ENCODE assay signal across 7 cellular contexts in the genomic region with DNA sequence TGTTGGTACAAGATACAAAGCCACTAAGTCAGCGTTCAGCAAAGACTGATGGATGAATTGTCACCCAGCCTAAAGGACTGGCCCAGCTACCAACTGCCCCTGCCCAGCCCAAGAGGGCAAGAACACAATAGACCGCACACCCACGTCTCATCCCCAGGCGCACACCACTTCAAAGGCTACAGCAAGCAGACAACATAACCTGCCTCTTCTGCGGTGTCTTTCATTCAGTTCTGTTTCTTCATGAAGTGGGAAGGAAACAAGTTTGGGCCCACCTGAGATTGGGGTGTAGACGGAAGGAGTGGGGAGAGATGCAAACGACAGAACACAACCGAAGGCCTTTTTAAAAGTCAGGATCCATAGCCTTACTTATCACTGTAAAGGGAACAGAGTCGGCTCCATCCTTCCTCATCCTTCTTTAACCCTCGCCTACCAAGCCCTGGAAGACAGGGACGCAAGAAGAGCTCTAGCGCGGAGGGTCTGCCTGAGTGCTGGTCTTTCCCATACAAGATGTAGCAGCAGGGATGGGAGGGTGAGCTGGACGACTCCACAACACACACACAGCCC. TPM values are rescaled to one million over a fixed set of nuclear protein-coding genes. Genes with fewer than 3 reads are reported as not detected.
A peak's percentile ranks its signal among the peaks of the same experiment; 100 is the strongest.
DNase-seq lines count a peak whose midpoint lies in the region; ATAC-seq and TF ChIP-seq lines count a peak whose summit lies in the region.

No MANE protein-coding gene starts in this region.

- WGBS in heart right ventricle, 2 donors = 2 to 4% methylated on average over 14 of the region's 14 CpGs

- H3K4me3 Mint-ChIP-seq in progenitor cell of endocrine pancreas (ENCODE audit: low read depth) = peak overlapping the region; percentile 91

- H3K4me1 Mint-ChIP-seq in progenitor cell of endocrine pancreas (ENCODE audit: low read depth) = peaks cover 36% of the 10 kb centered on the region

- peak overlapping the region; percentile 93 to 98 (median 96) for H3K27ac ChIP-seq in heart right ventricle

- H3K27ac Mint-ChIP-seq in progenitor cell of endocrine pancreas = peak overlapping the region; percentile 98

- intact Hi-C loops in heart right ventricle (cut with DNase I) = loop anchor here in 5 of 10 donors (2.0 to 10.0 kb wide), 5 partner anchors 32 to 862 kb away; a partner anchor contains a TSS

- no peaks in the 10 kb centered on the region for H3K9me3 Mint-ChIP-seq in progenitor cell of endocrine pancreas (ENCODE audit: low read depth)

- in situ Hi-C loops in GM13977 (cut with MboI; ENCODE audit: low pct_unique_long_range_greater_than_20kb, low sequenced_read_pairs, unreplicated experiment) = no loop called here

- H3K4me3 ChIP-seq in heart right ventricle = peak overlapping the region; percentile 50 to 95 (median 84)

- TF ChIP-seq CTCF in GM13977 (IDR thresholded peaks at IDR 0.05; ENCODE audit: extremely low read depth, insufficient read depth, missing control alignments) (no peak), heart right ventricle (IDR thresholded peaks at IDR 0.05) (no peak), progenitor cell of endocrine pancreas (IDR thresholded peaks at IDR 0.05; ENCODE audit: unreplicated experiment) (no peak)

- H3K36me3 Mint-ChIP-seq in progenitor cell of endocrine pancreas (ENCODE audit: insufficient read depth) = no peaks in the 10 kb centered on the region

- no peaks in the 10 kb centered on the region for H3K27me3 Mint-ChIP-seq in progenitor cell of endocrine pancreas

- no peaks in the 10 kb centered on the region for H3K36me3 ChIP-seq in heart right ventricle

- no peaks in the 10 kb centered on the region for H3K9me3 ChIP-seq in heart right ventricle

- peaks cover 17 to 78% (median 61%) of the 10 kb centered on the region in 9 donors for H3K4me1 ChIP-seq in heart right ventricle

- peak; percentile 34 for DNase-seq in GM13977 (ENCODE audit: low spot score)
- DNase-seq in NCI-H524 treated with DMSO at 0.1 percent for 48 hours (lab: John Stamatoyannopoulos, UW) = peak; percentile 20
- peak in 3 of 4 experiments; percentile 5 to 14 (median 9) for DNase-seq in activated naive CD4-positive, alpha-beta T cell (lab: John Stamatoyannopoulos, UW)
- DNase-seq in heart right ventricle = no peak
- no peak for DNase-seq in progenitor cell of endocrine pancreas (ENCODE audit: low spot score, unreplicated experiment)
- no peak for DNase-seq in NOMO-1 (lab: John Stamatoyannopoulos, UW; ENCODE audit: unreplicated experiment in 2 of 2)
- no peak for DNase-seq in NOMO-1 treated with dmso at 0.1 percent for 144 hours (lab: John Stamatoyannopoulos, UW; ENCODE audit: unreplicated experiment)

- peak in 4 of 8 donors; percentile 10 to 31 (median 20) for ATAC-seq in heart right ventricle

- H3K27me3 ChIP-seq in heart right ventricle = no peaks in the 10 kb centered on the region

RNA-seq across cellular contexts. Expression of a gene that starts 0.7 kb away (rescaled TPM):
- total RNA-seq in heart right ventricle (100 to 1,000 TPM in 4 of 10 donors, 10 to 100 TPM in 6; 76.6 to 199 (median 94.9) TPM), progenitor cell of endocrine pancreas (92.2 and 98.3 TPM in 2 replicates)
- polyA plus RNA-seq in heart right ventricle = 100 to 1,000 TPM; 119 to 125 TPM

RNA-seq across cellular contexts. Expression of a gene that starts 38.6 kb away (rescaled TPM):
- total RNA-seq in heart right ventricle = 1 to 10 TPM; 2.1 to 6.3 (median 3.1) TPM
- 1 to 10 TPM in 1 of 2 donors, under 1 TPM in 1; 0.68 to 4.7 TPM for polyA plus RNA-seq in heart right ventricle
- 3.4 and 4.0 TPM in 2 replicates for total RNA-seq in progenitor cell of endocrine pancreas

Comparison
In these comparisons a context has a peak if more than half of its experiments do, and no peak if none do; other contexts are left out.
1. DNase-seq: peak in GM13977 (single experiment), NCI-H524 treated with DMSO at 0.1 percent for 48 hours (single experiment) and activated naive CD4-positive, alpha-beta T cell (3 of 4); none in heart right ventricle (0 of 2), progenitor cell of endocrine pancreas (single experiment), NOMO-1 (0 of 2) and NOMO-1 treated with dmso at 0.1 percent for 144 hours (single experiment).